In genomic region chr22:20491346-20491745, GRCh38 we compare ENCODE assay signal across 18 cellular contexts. TPM values are rescaled to one million over a fixed set of nuclear protein-coding genes. Genes with fewer than 3 reads are reported as not detected.
DNase-seq lines count a peak whose midpoint lies in the region; ATAC-seq, FAIRE-seq and TF ChIP-seq lines count a peak whose summit lies in the region.
"Had no signal": no experiment of that assay in that cellular context is flagged by ENCODE, and none has a peak within 500 bp of the region (broad histone marks: within the 10 kb centered on the region; RNA-seq: fewer than 3 reads in every experiment).

No MANE protein-coding gene starts in this region.

- CTCF ChIA-PET in HepG2 (lab: Yijun Ruan, JAX; ENCODE audit: low intra/inter-chr PET ratio, low total read pairs) (no interaction called here), K562 (lab: Yijun Ruan, JAX; ENCODE audit: low intra/inter-chr PET ratio) (no interaction called here)

- DNase-seq in HepG2 (ENCODE audit: low spot score), result no peak
- no peak for DNase-seq in right lobe of liver
- no peak for DNase-seq in K562 (ENCODE audit: extremely low read depth in 1 of 4, low spot score in 3 of 4)
- no peak for DNase-seq in naive thymus-derived CD8-positive, alpha-beta T cell
- DNase-seq in type B pancreatic cell (ENCODE audit: extremely low spot score, unreplicated experiment), result no peak
- DNase-seq in head of caudate nucleus, result no peak
- no peak for DNase-seq in pons (ENCODE audit: low spot score)
- DNase-seq: DMS153, DMS79, GF-D8, HCEC 1CT had no signal

- H2AFZ ChIP-seq in HepG2 (ENCODE audit: low read length) (no peak overlapping the region), K562 (ENCODE audit: low read depth, low read length) (no peak overlapping the region)
- H2AFZ ChIP-seq: GM23338 had no signal

- intact Hi-C loops in HepG2 (cut with micrococcal nuclease; ENCODE audit: unreplicated experiment), result loop anchor here (10.0 kb wide), 1 partner anchor 67 kb away; no protein-coding TSS in a partner anchor
- intact Hi-C loops in right lobe of liver (cut with DNase I), result no loop called here
- intact Hi-C loops in K562 (cut with micrococcal nuclease), result no loop called here
- intact Hi-C loops in head of caudate nucleus (cut with DNase I), result loop anchor here (10.0 kb wide), 2 partner anchors 97 to 423 kb away; partner anchors contain the start of genes CRKL and ZNF74

- TF ChIP-seq RAD21 in HepG2 (CRISPR knock-in tag; IDR thresholded peaks at IDR 0.05), result no peak
- no peak for TF ChIP-seq RAD21 in K562 (CRISPR knock-in tag; conservative IDR thresholded peaks at IDR 0.05 in 1 of 2, IDR thresholded peaks at IDR 0.05 in 1 of 2)

- H3K4me3 ChIP-seq in HepG2 (replicated peaks in 1 of 3; ENCODE audit: insufficient read depth in 1 of 3, low read depth in 2 of 3, low read length in 3 of 3), result no peak overlapping the region
- no peak overlapping the region for H3K4me3 ChIP-seq in right lobe of liver
- H3K4me3 ChIP-seq in K562, result no peak overlapping the region
- H3K4me3 ChIP-seq: BLaER1, GM23338 had no signal

- H3K4me2 ChIP-seq in HepG2 (ENCODE audit: low read depth, low read length), result no peak overlapping the region
- H3K4me2 ChIP-seq in K562 (ENCODE audit: insufficient read depth, low read length), result no peak overlapping the region
- H3K4me2 ChIP-seq: BLaER1, GM23338, KMS-11 had no signal

- 96% methylated on average over 2 of the region's 2 CpGs for WGBS in HepG2 (ENCODE audit: low lambda C conversion rate)
- 92% methylated on average over 2 of the region's 2 CpGs for WGBS in right lobe of liver (ENCODE audit: insufficient coverage, low coverage, low lambda C conversion rate, missing lambda C conversion rate)
- WGBS in K562 (ENCODE audit: insufficient coverage, low coverage, missing lambda C conversion rate), result 59% methylated on average over 2 of the region's 2 CpGs

- H3K79me2 ChIP-seq in HepG2 (ENCODE audit: insufficient read depth, low read length), result peaks cover 22% of the 10 kb centered on the region
- H3K79me2 ChIP-seq in K562 (ENCODE audit: control insufficient read depth, insufficient read depth, low read length), result peaks cover 26% of the 10 kb centered on the region

- H3K27me3 Mint-ChIP-seq in naive thymus-derived CD8-positive, alpha-beta T cell, result no peaks in the 10 kb centered on the region
- H3K27me3 Mint-ChIP-seq in type B pancreatic cell, result no peaks in the 10 kb centered on the region

- H3K9me3 ChIP-seq in HepG2 (ENCODE audit: low read length) (no peaks in the 10 kb centered on the region), right lobe of liver (no peaks in the 10 kb centered on the region), K562 (replicated peaks; ENCODE audit: control insufficient read depth, insufficient read depth, low read depth, low read length) (no peaks in the 10 kb centered on the region)
- H3K9me3 ChIP-seq: BLaER1 had no signal

- no peaks in the 10 kb centered on the region for H3K9me3 Mint-ChIP-seq in naive thymus-derived CD8-positive, alpha-beta T cell
- no peaks in the 10 kb centered on the region for H3K9me3 Mint-ChIP-seq in type B pancreatic cell
- H3K9me3 Mint-ChIP-seq: CD14-positive monocyte, GM23338 had no signal

- no peak for ATAC-seq in HepG2
- ATAC-seq in right lobe of liver, result no peak
- no peak for ATAC-seq in K562
- ATAC-seq in naive thymus-derived CD8-positive, alpha-beta T cell, result no peak
- ATAC-seq: GM23338 had no signal

- no peak overlapping the region for H3K4me3 Mint-ChIP-seq in naive thymus-derived CD8-positive, alpha-beta T cell
- H3K4me3 Mint-ChIP-seq in type B pancreatic cell, result no peak overlapping the region
- H3K4me3 Mint-ChIP-seq: CD14-positive monocyte, GM23338 had no signal

- H3K27ac ChIP-seq in HepG2 (ENCODE audit: extremely low read length, insufficient read depth, low read length), result no peak overlapping the region
- H3K27ac ChIP-seq in right lobe of liver, result no peak overlapping the region
- H3K27ac ChIP-seq in K562 (ENCODE audit: extremely low read depth, low read depth, low read length), result no peak overlapping the region
- H3K27ac ChIP-seq: 22Rv1, BLaER1, KMS-11 had no signal

- BruUV-seq in HepG2 (replicated peaks; lab: Mats Ljungman, UMichigan) (no TSS peak), K562 (replicated peaks; lab: Mats Ljungman, UMichigan) (no TSS peak)

- H4K20me1 ChIP-seq in HepG2 (ENCODE audit: insufficient read depth, low read length) (no peaks in the 10 kb centered on the region), K562 (replicated peaks; ENCODE audit: control insufficient read depth, insufficient read depth, low read length) (peaks cover 49% of the 10 kb centered on the region)

- peaks cover 2 to 5% of the 10 kb centered on the region in 2 experiments; a peak in 3 of 5 replicates for H3K36me3 ChIP-seq in HepG2 (replicated peaks in 1 of 2; ENCODE audit: control insufficient read depth in 1 of 2, insufficient read depth in 2 of 2, low read length in 2 of 2)
- H3K36me3 ChIP-seq in right lobe of liver, result no peaks in the 10 kb centered on the region
- peaks cover 12% of the 10 kb centered on the region for H3K36me3 ChIP-seq in K562 (ENCODE audit: control insufficient read depth, insufficient read depth, low read length)

- no peak for TF ChIP-seq POLR2A in HepG2 (IDR thresholded peaks at IDR 0.05; ENCODE audit: insufficient read depth in 1 of 2, low read depth in 2 of 2, low read length in 2 of 2)
- no peak for TF ChIP-seq POLR2A in right lobe of liver (IDR thresholded peaks at IDR 0.05)
- TF ChIP-seq POLR2A in K562 (conservative IDR thresholded peaks at IDR 0.05), result no peak

- POLR2A ChIA-PET in HepG2 (lab: Yijun Ruan, JAX) (no interaction called here), K562 (lab: Yijun Ruan, JAX) (interaction anchor here (0.5 to 6.2 kb wide), 9 partner anchors 9 to 1461 kb away, joined by 3 to 74 read pairs (median 4); partner anchors contain the start of genes PPM1F and ZNF74)
- POLR2A ChIA-PET in naive thymus-derived CD8-positive, alpha-beta T cell (lab: Charles Lee), result interaction anchor here (1.3 to 5.2 kb wide), 2 partner anchors 27 kb away, joined by 8 to 65 read pairs; no protein-coding TSS in a partner anchor

- H3K36me3 Mint-ChIP-seq in naive thymus-derived CD8-positive, alpha-beta T cell, result peaks cover 0 to 28% (median 5%) of the 10 kb centered on the region in 3 donors
- H3K36me3 Mint-ChIP-seq in type B pancreatic cell, result peaks cover 15% of the 10 kb centered on the region

- H3K4me1 ChIP-seq in HepG2 (ENCODE audit: insufficient read depth, low read length) (peaks cover 27% of the 10 kb centered on the region), right lobe of liver (peaks cover 0 to 10% (median 0%) of the 10 kb centered on the region in 4 donors), K562 (replicated peaks in 1 of 2; ENCODE audit: control insufficient read depth in 2 of 2, insufficient read depth in 2 of 2, low read length in 2 of 2) (peaks cover 11 to 34% of the 10 kb centered on the region in 2 experiments)

- H3K27ac Mint-ChIP-seq in naive thymus-derived CD8-positive, alpha-beta T cell, result peak overlapping the region in 6 of 10 donors; percentile 63 to 88 (median 76)
- no peak overlapping the region for H3K27ac Mint-ChIP-seq in type B pancreatic cell
- H3K27ac Mint-ChIP-seq: GM23338 had no signal

- H3K9me1 ChIP-seq in K562 (ENCODE audit: control insufficient read depth, insufficient read depth, low read length), result peaks cover 14% of the 10 kb centered on the region

- TF ChIP-seq EP300 in HepG2 (IDR thresholded peaks at IDR 0.05; ENCODE audit: low read depth in 2 of 2, low read length in 2 of 2) (no peak), HepG2 (CRISPR knock-in tag; IDR thresholded peaks at IDR 0.05; ENCODE audit: borderline replicate concordance) (no peak), K562 (IDR thresholded peaks at IDR 0.05; ENCODE audit: low read length) (no peak)

- TF ChIP-seq CTCF in HepG2 (CRISPR knock-in tag; IDR thresholded peaks at IDR 0.05) (no peak), right lobe of liver (IDR thresholded peaks at IDR 0.05) (no peak), K562 (IDR thresholded peaks at IDR 0.05 in 2 of 3, conservative IDR thresholded peaks at IDR 0.05 in 1 of 3; ENCODE audit: insufficient read depth in 2 of 3, low read depth in 1 of 3, low read length in 3 of 3) (no peak), type B pancreatic cell (conservative IDR thresholded peaks at IDR 0.05) (no peak)

- no peaks in the 10 kb centered on the region; a peak in 1 of 5 replicates for H3K27me3 ChIP-seq in HepG2 (ENCODE audit: control insufficient read depth in 1 of 2, insufficient read depth in 2 of 2, low read length in 2 of 2)
- H3K27me3 ChIP-seq in right lobe of liver, result no peaks in the 10 kb centered on the region
- H3K27me3 ChIP-seq in K562 (ENCODE audit: control insufficient read depth in 2 of 2, insufficient read depth in 2 of 2, low read length in 2 of 2), result no peaks in the 10 kb centered on the region; a peak in 1 of 5 replicates
- H3K27me3 ChIP-seq: BLaER1 had no signal

- H3K9ac ChIP-seq in HepG2 (ENCODE audit: insufficient read depth, low read depth, low read length), result no peak overlapping the region
- H3K9ac ChIP-seq in K562 (ENCODE audit: insufficient read depth in 1 of 2, low read depth in 2 of 2, low read length in 2 of 2), result no peak overlapping the region
- H3K9ac ChIP-seq: BLaER1, KMS-11 had no signal

- H3K4me1 Mint-ChIP-seq in naive thymus-derived CD8-positive, alpha-beta T cell, result peaks cover 44 to 78% (median 72%) of the 10 kb centered on the region in 4 donors
- peaks cover 20% of the 10 kb centered on the region for H3K4me1 Mint-ChIP-seq in type B pancreatic cell (ENCODE audit: unreplicated experiment)

- in situ Hi-C loops in HepG2 (cut with HindIII; ENCODE audit: extremely low pct_ligation_motif_present, low pct_unique_long_range_greater_than_20kb), result no loop called here
- in situ Hi-C loops in K562 (cut with MboI), result no loop called here

- FAIRE-seq in HepG2 (lab: Jason Lieb, UNC) (no peak), K562 (lab: Jason Lieb, UNC) (no peak)
- FAIRE-seq: H54, HTR-8/SVneo had no signal

RNA-seq across cellular contexts. Expression of gene KLHL22, which starts 4.2 kb away (rescaled TPM):
- total RNA-seq in HepG2 (2016; rRNA removed; fragmentation: Illumina TruSeq; extraction: Trizol) (11.3 and 14.8 TPM in 2 replicates), right lobe of liver (10 to 100 TPM in 3 of 6 experiments, 1 to 10 TPM in 3; 9.0 to 14.2 (median 10.2) TPM), K562 (2014; rRNA removed) (15.1 and 15.6 TPM in 2 replicates), K562 (2014; rRNA removed; fragmentation: Illumina TruSeq; extraction: Trizol) (13.5 and 15.3 TPM in 2 replicates), K562 (2015; rRNA removed; fragmentation: Illumina TruSeq; extraction: Trizol) (15.2 and 15.7 TPM in 2 replicates), K562 (2021) (20.1 and 21.1 TPM in 2 replicates), type B pancreatic cell (ENCODE audit: low replicate concordance) (34.3 and 38.8 TPM in 2 replicates)
- total RNA-seq in HepG2 (2016; cell fraction: cytosol; rRNA removed; fragmentation: Illumina TruSeq; extraction: Trizol; ENCODE audit: low read depth), result 3.5 and 4.2 TPM in 2 replicates
- total RNA-seq in HepG2 (2016; cell fraction: insoluble cytoplasmic fraction; rRNA removed; fragmentation: Illumina TruSeq; extraction: Trizol), result 9.8 and 17.0 TPM in 2 replicates
- total RNA-seq in HepG2 (2016; cell fraction: membrane; rRNA removed; fragmentation: Illumina TruSeq; extraction: Trizol), result 5.6 and 6.4 TPM in 2 replicates
- total RNA-seq in HepG2 (2016; cell fraction: nucleus; rRNA removed; fragmentation: Illumina TruSeq; extraction: Trizol), result 16.4 and 19.9 TPM in 2 replicates
- polyA plus RNA-seq in HepG2 (2011; rRNA removed) (10.9 and 15.8 TPM in 2 replicates), K562 (2011; rRNA removed) (25.6 and 43.0 TPM in 2 replicates), K562 (2014; fragmentation: Illumina TruSeq; extraction: Trizol) (15.4 and 16.5 TPM in 2 replicates), K562 (2014; fragmentation: Nextera tagmentation; extraction: Ambion mirVana) (1 to 10 TPM; 1.3 to 1.8 TPM), K562 (2014; rRNA removed) (15.8 and 18.6 TPM in 2 replicates)
- 10.9 and 13.2 TPM in 2 replicates for polyA plus RNA-seq in HepG2 (2011; cell fraction: cytosol; rRNA removed)
- polyA plus RNA-seq in HepG2 (2011; cell fraction: nucleus; rRNA removed), result 24.9 and 26.8 TPM in 2 replicates
- polyA plus RNA-seq in HepG2 (2012), result 7.6 and 8.3 TPM in 2 replicates
- 0.76 and 1.1 TPM in 2 replicates for polyA plus RNA-seq in HepG2 (2016; cell fraction: cytosol; fragmentation: Illumina TruSeq; extraction: Trizol; ENCODE audit: low read depth)
- 7.9 and 10.3 TPM in 2 replicates for polyA plus RNA-seq in HepG2 (2016; cell fraction: insoluble cytoplasmic fraction; fragmentation: Illumina TruSeq; extraction: Trizol; ENCODE audit: low read depth)
- polyA plus RNA-seq in HepG2 (2016; cell fraction: membrane; fragmentation: Illumina TruSeq; extraction: Trizol; ENCODE audit: low read depth), result 1.1 and 1.6 TPM in 2 replicates
- polyA plus RNA-seq in HepG2 (2016; cell fraction: nucleus; fragmentation: Illumina TruSeq; extraction: Trizol; ENCODE audit: insufficient read depth, low read depth), result 21.4 and 25.4 TPM in 2 replicates
- polyA minus RNA-seq in HepG2 (2011; rRNA and poly(A)+ RNA removed; ENCODE audit: low replicate concordance), result 12.1 and 32.8 TPM in 2 replicates
- 6.0 and 10.6 TPM in 2 replicates for polyA minus RNA-seq in HepG2 (2011; cell fraction: cytosol; rRNA and poly(A)+ RNA removed)
- 17.1 and 18.6 TPM in 2 replicates for polyA minus RNA-seq in HepG2 (2011; cell fraction: nucleus; rRNA and poly(A)+ RNA removed)
- total RNA-seq in K562 (2011; cell fraction: chromatin; rRNA removed; ENCODE audit: low replicate concordance), result 116 and 152 TPM in 2 replicates
- total RNA-seq in K562 (2011; cell fraction: nucleolus; rRNA removed), result 68.5 and 75.0 TPM in 2 replicates
- 88.1 and 101 TPM in 2 replicates for total RNA-seq in K562 (2011; cell fraction: nucleoplasm; rRNA removed)
- 24.5 and 36.2 TPM in 2 replicates for polyA plus RNA-seq in K562 (2011; cell fraction: cytosol; rRNA removed)
- polyA plus RNA-seq in K562 (2011; cell fraction: nucleus; rRNA removed), result 73.7 and 92.5 TPM in 2 replicates
- 15.0 and 42.6 TPM in 2 replicates for polyA plus RNA-seq in K562 (2012)
- polyA minus RNA-seq in K562 (2011; rRNA and poly(A)+ RNA removed), result 24.1 and 42.3 TPM in 2 replicates
- polyA minus RNA-seq in K562 (2011; cell fraction: cytosol; rRNA and poly(A)+ RNA removed), result 13.4 and 21.4 TPM in 2 replicates
- 36.2 and 65.9 TPM in 2 replicates for polyA minus RNA-seq in K562 (2011; cell fraction: nucleus; rRNA and poly(A)+ RNA removed)
- total RNA-seq in naive thymus-derived CD8-positive, alpha-beta T cell, result 10 to 100 TPM; 65.0 to 71.9 TPM
- 10 to 100 TPM; 16.1 to 25.4 (median 20.0) TPM for polyA plus RNA-seq in naive thymus-derived CD8-positive, alpha-beta T cell

RNA-seq across cellular contexts. Expression of gene MED15, which starts 16.1 kb away (rescaled TPM):
- 9.8 and 14.3 TPM in 2 replicates for total RNA-seq in HepG2 (2016; rRNA removed; fragmentation: Illumina TruSeq; extraction: Trizol)
- total RNA-seq in HepG2 (2016; cell fraction: cytosol; rRNA removed; fragmentation: Illumina TruSeq; extraction: Trizol; ENCODE audit: low read depth), result 51.6 and 53.2 TPM in 2 replicates
- 7.7 and 13.5 TPM in 2 replicates for total RNA-seq in HepG2 (2016; cell fraction: insoluble cytoplasmic fraction; rRNA removed; fragmentation: Illumina TruSeq; extraction: Trizol)
- 31.3 and 33.8 TPM in 2 replicates for total RNA-seq in HepG2 (2016; cell fraction: membrane; rRNA removed; fragmentation: Illumina TruSeq; extraction: Trizol)
- total RNA-seq in HepG2 (2016; cell fraction: nucleus; rRNA removed; fragmentation: Illumina TruSeq; extraction: Trizol), result 27.9 and 31.0 TPM in 2 replicates
- 27.0 and 31.0 TPM in 2 replicates for polyA plus RNA-seq in HepG2 (2011; rRNA removed)
- 12.4 and 17.0 TPM in 2 replicates for polyA plus RNA-seq in HepG2 (2011; cell fraction: cytosol; rRNA removed)
- 131 and 178 TPM in 2 replicates for polyA plus RNA-seq in HepG2 (2011; cell fraction: nucleus; rRNA removed)
- polyA plus RNA-seq in HepG2 (2012), result 31.5 and 37.1 TPM in 2 replicates
- 6.4 and 9.0 TPM in 2 replicates for polyA plus RNA-seq in HepG2 (2016; cell fraction: cytosol; fragmentation: Illumina TruSeq; extraction: Trizol; ENCODE audit: low read depth)
- polyA plus RNA-seq in HepG2 (2016; cell fraction: insoluble cytoplasmic fraction; fragmentation: Illumina TruSeq; extraction: Trizol; ENCODE audit: low read depth), result 15.4 and 20.3 TPM in 2 replicates
- 14.6 and 14.9 TPM in 2 replicates for polyA plus RNA-seq in HepG2 (2016; cell fraction: membrane; fragmentation: Illumina TruSeq; extraction: Trizol; ENCODE audit: low read depth)
- polyA plus RNA-seq in HepG2 (2016; cell fraction: nucleus; fragmentation: Illumina TruSeq; extraction: Trizol; ENCODE audit: insufficient read depth, low read depth), result 54.7 and 59.1 TPM in 2 replicates
- polyA minus RNA-seq in HepG2 (2011; rRNA and poly(A)+ RNA removed; ENCODE audit: low replicate concordance), result 39.9 and 83.9 TPM in 2 replicates
- 31.6 and 37.5 TPM in 2 replicates for polyA minus RNA-seq in HepG2 (2011; cell fraction: cytosol; rRNA and poly(A)+ RNA removed)
- polyA minus RNA-seq in HepG2 (2011; cell fraction: nucleus; rRNA and poly(A)+ RNA removed), result 98.0 and 116 TPM in 2 replicates
- total RNA-seq in right lobe of liver, result 10 to 100 TPM; 15.7 to 34.7 (median 23.6) TPM
- 482 and 971 TPM in 2 replicates for total RNA-seq in K562 (2011; cell fraction: chromatin; rRNA removed; ENCODE audit: low replicate concordance)
- total RNA-seq in K562 (2011; cell fraction: nucleolus; rRNA removed), result 663 TPM in 2 replicates
- 469 and 476 TPM in 2 replicates for total RNA-seq in K562 (2011; cell fraction: nucleoplasm; rRNA removed)
- total RNA-seq in K562 (2014; rRNA removed), result 72.6 and 103 TPM in 2 replicates
- total RNA-seq in K562 (2014; rRNA removed; fragmentation: Illumina TruSeq; extraction: Trizol), result 26.1 and 26.4 TPM in 2 replicates
- 59.2 and 60.1 TPM in 2 replicates for total RNA-seq in K562 (2015; rRNA removed; fragmentation: Illumina TruSeq; extraction: Trizol)
- total RNA-seq in K562 (2021), result 264 and 271 TPM in 2 replicates
- polyA plus RNA-seq in K562 (2011; rRNA removed), result 40.4 and 111 TPM in 2 replicates
- 75.5 and 117 TPM in 2 replicates for polyA plus RNA-seq in K562 (2011; cell fraction: cytosol; rRNA removed)
- 369 and 471 TPM in 2 replicates for polyA plus RNA-seq in K562 (2011; cell fraction: nucleus; rRNA removed)
- 148 and 229 TPM in 2 replicates for polyA plus RNA-seq in K562 (2012)
- 76.0 and 122 TPM in 2 replicates for polyA plus RNA-seq in K562 (2014; fragmentation: Illumina TruSeq; extraction: Trizol)
- 1 to 10 TPM; 4.0 to 5.2 TPM for polyA plus RNA-seq in K562 (2014; fragmentation: Nextera tagmentation; extraction: Ambion mirVana)
- polyA plus RNA-seq in K562 (2014; rRNA removed), result 102 and 130 TPM in 2 replicates
- 98.8 and 108 TPM in 2 replicates for polyA minus RNA-seq in K562 (2011; rRNA and poly(A)+ RNA removed)
- polyA minus RNA-seq in K562 (2011; cell fraction: cytosol; rRNA and poly(A)+ RNA removed), result 188 and 326 TPM in 2 replicates
- 310 and 409 TPM in 2 replicates for polyA minus RNA-seq in K562 (2011; cell fraction: nucleus; rRNA and poly(A)+ RNA removed)
- total RNA-seq in naive thymus-derived CD8-positive, alpha-beta T cell, result 100 to 1,000 TPM; 308 to 327 TPM
- polyA plus RNA-seq in naive thymus-derived CD8-positive, alpha-beta T cell, result 10 to 100 TPM; 25.4 to 85.2 (median 38.2) TPM
- 90.8 and 121 TPM in 2 replicates for total RNA-seq in type B pancreatic cell (ENCODE audit: low replicate concordance)

RNA-seq across cellular contexts. Expression of gene SCARF2, which starts 53.7 kb away (rescaled TPM):
- total RNA-seq in HepG2 (2016; rRNA removed; fragmentation: Illumina TruSeq; extraction: Trizol), result 1.4 and 3.3 TPM in 2 replicates
- total RNA-seq in HepG2 (2016; cell fraction: cytosol; rRNA removed; fragmentation: Illumina TruSeq; extraction: Trizol; ENCODE audit: low read depth), result 0.91 and 1.2 TPM in 2 replicates
- total RNA-seq in HepG2 (2016; cell fraction: insoluble cytoplasmic fraction; rRNA removed; fragmentation: Illumina TruSeq; extraction: Trizol), result 1.2 and 3.8 TPM in 2 replicates
- 3.2 and 3.6 TPM in 2 replicates for total RNA-seq in HepG2 (2016; cell fraction: membrane; rRNA removed; fragmentation: Illumina TruSeq; extraction: Trizol)
- 3.9 and 5.7 TPM in 2 replicates for total RNA-seq in HepG2 (2016; cell fraction: nucleus; rRNA removed; fragmentation: Illumina TruSeq; extraction: Trizol)
- 6.2 and 6.9 TPM in 2 replicates for polyA plus RNA-seq in HepG2 (2011; rRNA removed)
- 3.9 and 8.3 TPM in 2 replicates for polyA plus RNA-seq in HepG2 (2011; cell fraction: cytosol; rRNA removed)
- 27.6 and 34.9 TPM in 2 replicates for polyA plus RNA-seq in HepG2 (2011; cell fraction: nucleus; rRNA removed)
- polyA plus RNA-seq in HepG2 (2012), result 3.1 and 5.3 TPM in 2 replicates
- polyA plus RNA-seq in HepG2 (2016; cell fraction: cytosol; fragmentation: Illumina TruSeq; extraction: Trizol; ENCODE audit: low read depth), result 1.2 and 1.4 TPM in 2 replicates
- polyA plus RNA-seq in HepG2 (2016; cell fraction: insoluble cytoplasmic fraction; fragmentation: Illumina TruSeq; extraction: Trizol; ENCODE audit: low read depth), result 1.7 and 2.6 TPM in 2 replicates
- polyA plus RNA-seq in HepG2 (2016; cell fraction: membrane; fragmentation: Illumina TruSeq; extraction: Trizol; ENCODE audit: low read depth), result 2.8 and 3.9 TPM in 2 replicates
- polyA plus RNA-seq in HepG2 (2016; cell fraction: nucleus; fragmentation: Illumina TruSeq; extraction: Trizol; ENCODE audit: insufficient read depth, low read depth), result 11.7 and 16.2 TPM in 2 replicates
- 0.14 and 12.4 TPM in 2 replicates for polyA minus RNA-seq in HepG2 (2011; rRNA and poly(A)+ RNA removed; ENCODE audit: low replicate concordance)
- polyA minus RNA-seq in HepG2 (2011; cell fraction: cytosol; rRNA and poly(A)+ RNA removed), result 6.0 and 7.1 TPM in 2 replicates
- polyA minus RNA-seq in HepG2 (2011; cell fraction: nucleus; rRNA and poly(A)+ RNA removed), result 3.1 and 4.7 TPM in 2 replicates
- total RNA-seq in right lobe of liver, result 1 to 10 TPM; 1.1 to 3.4 (median 1.8) TPM
- 0.65 TPM in 1 of 2 replicates, not detected in the other for total RNA-seq in K562 (2011; cell fraction: chromatin; rRNA removed; ENCODE audit: low replicate concordance)
- total RNA-seq in K562 (2011; cell fraction: nucleolus; rRNA removed), result 0.50 and 0.92 TPM in 2 replicates
- 0.15 TPM in 2 replicates for total RNA-seq in K562 (2011; cell fraction: nucleoplasm; rRNA removed)
- 0.20 and 0.32 TPM in 2 replicates for total RNA-seq in K562 (2014; rRNA removed)
- total RNA-seq in K562 (2014; rRNA removed; fragmentation: Illumina TruSeq; extraction: Trizol), result not detected in 2 replicates
- not detected in 2 replicates for total RNA-seq in K562 (2015; rRNA removed; fragmentation: Illumina TruSeq; extraction: Trizol)
- total RNA-seq in K562 (2021), result 0.13 and 0.29 TPM in 2 replicates
- 0.06 and 0.26 TPM in 2 replicates for polyA plus RNA-seq in K562 (2011; rRNA removed)
- polyA plus RNA-seq in K562 (2011; cell fraction: cytosol; rRNA removed), result 0.15 and 0.25 TPM in 2 replicates
- 0.61 and 0.65 TPM in 2 replicates for polyA plus RNA-seq in K562 (2011; cell fraction: nucleus; rRNA removed)
- polyA plus RNA-seq in K562 (2012), result 0.21 and 1.3 TPM in 2 replicates
- not detected in 2 replicates for polyA plus RNA-seq in K562 (2014; fragmentation: Illumina TruSeq; extraction: Trizol)
- not detected for polyA plus RNA-seq in K562 (2014; fragmentation: Nextera tagmentation; extraction: Ambion mirVana)
- 0.13 and 0.23 TPM in 2 replicates for polyA plus RNA-seq in K562 (2014; rRNA removed)
- not detected in 2 replicates for polyA minus RNA-seq in K562 (2011; rRNA and poly(A)+ RNA removed)
- not detected in 2 replicates for polyA minus RNA-seq in K562 (2011; cell fraction: cytosol; rRNA and poly(A)+ RNA removed)
- 0.22 and 0.27 TPM in 2 replicates for polyA minus RNA-seq in K562 (2011; cell fraction: nucleus; rRNA and poly(A)+ RNA removed)
- 1 to 10 TPM; 2.9 to 3.1 TPM for total RNA-seq in naive thymus-derived CD8-positive, alpha-beta T cell
- under 1 TPM; 0.07 to 0.51 (median 0.10) TPM for polyA plus RNA-seq in naive thymus-derived CD8-positive, alpha-beta T cell
- 4.2 and 21.7 TPM in 2 replicates for total RNA-seq in type B pancreatic cell (ENCODE audit: low replicate concordance)

Comparison
In these comparisons a context has a peak if more than half of its experiments do, and no peak if none do; other contexts are left out.
1. intact Hi-C loops: an anchor here in HepG2 (10.0 kb wide) and head of caudate nucleus (10.0 kb wide); none called in right lobe of liver and K562.
2. Of the 241 proteins assayed by ChIP-seq in both HepG2 and K562: peak only in HepG2: none; only in K562: STAT5B; in both: CEBPB; in neither: 238; mixed calls (peak in some experiments, not most) for 1.